In genomic region chr3:188956839-188957489, GRCh38 we compare ENCODE assay signal across 8 cellular contexts.
DNase-seq lines count a peak whose midpoint lies in the region; ATAC-seq and TF ChIP-seq lines count a peak whose summit lies in the region.

No MANE protein-coding gene starts in this region.

- H3K4me1 Mint-ChIP-seq in CD4-positive, alpha-beta memory T cell, result peaks cover 0 to 3% (median 2%) of the 10 kb centered on the region in 4 donors

- ATAC-seq in HCT116 (peak; percentile 61), GM18517 (IDR thresholded peaks at IDR 0.05; ENCODE audit: unreplicated experiment) (no peak), HG02623 (IDR thresholded peaks at IDR 0.05; ENCODE audit: unreplicated experiment) (no peak)

- H3K9me2 ChIP-seq in HCT116 (ENCODE audit: insufficient read depth) (no peaks in the 10 kb centered on the region), OCI-LY1 (ENCODE audit: low read depth, low read length) (no peaks in the 10 kb centered on the region)

- TF ChIP-seq RAD21 in HCT116 (IDR thresholded peaks at IDR 0.05; ENCODE audit: low read depth), result peak; percentile 78

- H4K20me1 ChIP-seq in HCT116 (ENCODE audit: insufficient read depth) (no peaks in the 10 kb centered on the region), OCI-LY1 (ENCODE audit: insufficient read depth, low read length) (no peaks in the 10 kb centered on the region)

- no peak overlapping the region for H3K18ac ChIP-seq in mesenchymal stem cell (ENCODE audit: low read depth in 1 of 2, low read length in 2 of 2)

- H3K9me3 ChIP-seq in CD4-positive, alpha-beta memory T cell (ENCODE audit: control insufficient read depth in 1 of 2, low read length in 2 of 2), result no peaks in the 10 kb centered on the region
- no peaks in the 10 kb centered on the region for H3K9me3 ChIP-seq in HCT116 (ENCODE audit: control insufficient read depth in 1 of 2, insufficient read depth in 1 of 2, low read depth in 1 of 2, low read length in 2 of 2)
- H3K9me3 ChIP-seq in OCI-LY1 (ENCODE audit: low read length), result no peaks in the 10 kb centered on the region
- no peaks in the 10 kb centered on the region for H3K9me3 ChIP-seq in mesenchymal stem cell (ENCODE audit: control insufficient read depth, low read length)

- no peak overlapping the region for H3K4ac ChIP-seq in mesenchymal stem cell (ENCODE audit: low read depth in 1 of 2, low read length in 2 of 2)

- DNase-seq in CD4-positive, alpha-beta memory T cell, result peak in 4 of 5 donors; percentile 26 to 31 (median 30)
- DNase-seq in HCT116 (ENCODE audit: low read depth, low spot score), result peak; percentile 60
- peak; percentile 83 for DNase-seq in dermis blood vessel endothelial cell
- DNase-seq in mesenchymal stem cell, result peak; percentile 75
- no peak for DNase-seq in stimulated activated CD4-positive, alpha-beta T cell treated with anti-CD3 and anti-CD28 coated beads, Interleukin-1b, Interleukin-23, amount 100 ng/mL, for 48 hours

- H3K4me2 ChIP-seq in HCT116 (ENCODE audit: low read length) (no peak overlapping the region), OCI-LY1 (ENCODE audit: low read length) (no peak overlapping the region), mesenchymal stem cell (ENCODE audit: low read length, poor library complexity, severe bottlenecking) (no peak overlapping the region)

- no peak overlapping the region for H3K4me3 Mint-ChIP-seq in CD4-positive, alpha-beta memory T cell

- TF ChIP-seq POLR2A in HCT116 (IDR thresholded peaks at IDR 0.05; ENCODE audit: borderline replicate concordance, extremely low read depth, insufficient read depth, insufficient read length), result no peak

- no peak overlapping the region for H3K27ac Mint-ChIP-seq in CD4-positive, alpha-beta memory T cell

- no peaks in the 10 kb centered on the region for H3K36me3 Mint-ChIP-seq in CD4-positive, alpha-beta memory T cell

- no peak overlapping the region for H3K27ac ChIP-seq in CD4-positive, alpha-beta memory T cell (ENCODE audit: low read depth, low read length)
- H3K27ac ChIP-seq in HCT116 (ENCODE audit: low read depth, low read length) (no peak overlapping the region), OCI-LY1 (ENCODE audit: low read depth, low read length, poor library complexity, severe bottlenecking) (no peak overlapping the region), mesenchymal stem cell (ENCODE audit: low read length, poor library complexity, severe bottlenecking) (no peak overlapping the region)

- no peak overlapping the region for H2BK120ac ChIP-seq in mesenchymal stem cell (ENCODE audit: low read depth, low read length)

- H3F3A ChIP-seq in OCI-LY1 (ENCODE audit: insufficient read depth, low read length), result no peaks in the 10 kb centered on the region

- no peak overlapping the region for H4K8ac ChIP-seq in mesenchymal stem cell (ENCODE audit: low read length)

- no peak overlapping the region for H2BK15ac ChIP-seq in mesenchymal stem cell (ENCODE audit: low read depth, poor library complexity, severe bottlenecking)

- no peak overlapping the region for H3K23ac ChIP-seq in mesenchymal stem cell (ENCODE audit: low read length in 2 of 2)

- no peaks in the 10 kb centered on the region for H3K27me3 Mint-ChIP-seq in CD4-positive, alpha-beta memory T cell

- POLR2A ChIA-PET in CD4-positive, alpha-beta memory T cell (lab: Charles Lee; ENCODE audit: partially characterized antibody), result interaction anchor here (5.9 kb wide), 1 partner anchor 1218 kb away, joined by 90 read pairs; no protein-coding TSS in a partner anchor
- POLR2A ChIA-PET in HCT116 (lab: Charles Lee), result no interaction called here

- no peak overlapping the region for H4K91ac ChIP-seq in mesenchymal stem cell (ENCODE audit: low read length)

- no peaks in the 10 kb centered on the region for H3K4me1 ChIP-seq in CD4-positive, alpha-beta memory T cell (ENCODE audit: insufficient read depth, low read length)
- H3K4me1 ChIP-seq in HCT116 (ENCODE audit: control insufficient read depth in 1 of 2, insufficient read depth in 2 of 2, low read length in 2 of 2) (no peaks in the 10 kb centered on the region), OCI-LY1 (ENCODE audit: insufficient read depth, low read length, severe bottlenecking) (peaks cover 13% of the 10 kb centered on the region), mesenchymal stem cell (ENCODE audit: control insufficient read depth, insufficient read depth, low read depth, low read length) (no peaks in the 10 kb centered on the region)

- intact Hi-C loops in CD4-positive, alpha-beta memory T cell (cut with micrococcal nuclease), result loop anchor here (1.0 to 5.0 kb wide), 3 partner anchors 84 to 1640 kb away; no protein-coding TSS in a partner anchor
- intact Hi-C loops in HCT116 (cut with micrococcal nuclease), result loop anchor here (10.0 kb wide), 1 partner anchor 792 kb away; no protein-coding TSS in a partner anchor

- H3K79me1 ChIP-seq in mesenchymal stem cell (replicated peaks; ENCODE audit: low read length, poor library complexity, severe bottlenecking), result no peaks in the 10 kb centered on the region

- no peaks in the 10 kb centered on the region for H3K36me3 ChIP-seq in CD4-positive, alpha-beta memory T cell (ENCODE audit: insufficient read depth, low read length)
- no peaks in the 10 kb centered on the region for H3K36me3 ChIP-seq in HCT116 (ENCODE audit: control insufficient read depth in 1 of 2, insufficient read depth in 2 of 2, low read length in 2 of 2)
- no peaks in the 10 kb centered on the region for H3K36me3 ChIP-seq in OCI-LY1 (ENCODE audit: insufficient read depth, low read length)
- no peaks in the 10 kb centered on the region for H3K36me3 ChIP-seq in mesenchymal stem cell (ENCODE audit: control insufficient read depth in 1 of 2, insufficient read depth in 2 of 2, low read depth in 1 of 2, low read length in 2 of 2)

- H2BK12ac ChIP-seq in mesenchymal stem cell (ENCODE audit: low read length in 2 of 2), result no peak overlapping the region

- H2AFZ ChIP-seq in HCT116 (ENCODE audit: low read depth, low read length, poor library complexity, severe bottlenecking), result peak overlapping the region; percentile 20
- no peak overlapping the region for H2AFZ ChIP-seq in OCI-LY1 (ENCODE audit: low read length)
- H2AFZ ChIP-seq in mesenchymal stem cell (ENCODE audit: low read depth, low read length), result no peak overlapping the region

- H2AK5ac ChIP-seq in mesenchymal stem cell (ENCODE audit: low read length, severe bottlenecking), result peak overlapping the region; percentile 76

- H3K79me2 ChIP-seq in HCT116 (ENCODE audit: insufficient read depth, low read length), result no peaks in the 10 kb centered on the region
- no peaks in the 10 kb centered on the region for H3K79me2 ChIP-seq in OCI-LY1 (ENCODE audit: insufficient read depth, low read length)

- H3K14ac ChIP-seq in mesenchymal stem cell (ENCODE audit: low read length in 2 of 2), result no peak overlapping the region

- H3K9ac ChIP-seq in HCT116 (ENCODE audit: low read length), result no peak overlapping the region
- no peak overlapping the region for H3K9ac ChIP-seq in OCI-LY1 (ENCODE audit: low read length)
- H3K9ac ChIP-seq in mesenchymal stem cell (ENCODE audit: low read length), result no peak overlapping the region

- TF ChIP-seq CTCF in HCT116 (IDR thresholded peaks at IDR 0.05 in 2 of 3, conservative IDR thresholded peaks at IDR 0.05 in 1 of 3; ENCODE audit: borderline replicate concordance in 1 of 3, insufficient read depth in 1 of 3, low read depth in 2 of 3, low read length in 2 of 3), result peak; percentile 74 to 85 (median 77)
- TF ChIP-seq CTCF in OCI-LY1 (IDR thresholded peaks at IDR 0.05; ENCODE audit: low read length), result peak; percentile 98

- RAD21 ChIA-PET in HCT116 (lab: Charles Lee; ENCODE audit: low non-redundant PET in 1 of 2, low total read pairs in 2 of 2, uncharacterized antibody in 2 of 2, unreplicated experiment in 2 of 2), result no interaction called here

- 27% methylated on average over 7 of the region's 8 CpGs for WGBS in mesenchymal stem cell

- no peak overlapping the region for H3K4me3 ChIP-seq in CD4-positive, alpha-beta memory T cell (ENCODE audit: low read length in 2 of 2)
- no peak overlapping the region for H3K4me3 ChIP-seq in HCT116 (replicated peaks in 1 of 2; ENCODE audit: low read depth in 1 of 2, low read length in 2 of 2)
- H3K4me3 ChIP-seq in OCI-LY1 (ENCODE audit: low read depth, low read length, poor library complexity, severe bottlenecking), result no peak overlapping the region
- H3K4me3 ChIP-seq in mesenchymal stem cell (ENCODE audit: insufficient read depth in 1 of 2, low read depth in 1 of 2, low read length in 2 of 2), result no peak overlapping the region

- CTCF ChIA-PET in CD4-positive, alpha-beta memory T cell (lab: Charles Lee; ENCODE audit: partially characterized antibody), result interaction anchor here (1.1 to 13.4 kb wide), 20 partner anchors 8 to 1638 kb away, joined by 3 to 729 read pairs (median 6); partner anchors contain the start of gene BCL6
- CTCF ChIA-PET in HCT116 (lab: Charles Lee), result interaction anchor here (8.7 kb wide), 1 partner anchor 1217 kb away, joined by 260 read pairs; no protein-coding TSS in a partner anchor

- no peaks in the 10 kb centered on the region for H3K9me3 Mint-ChIP-seq in CD4-positive, alpha-beta memory T cell

- BruUV-seq in HCT116 (replicated peaks; lab: Mats Ljungman, UMichigan), result no TSS peak

- H2BK5ac ChIP-seq in mesenchymal stem cell (ENCODE audit: low read depth, low read length, poor library complexity, severe bottlenecking), result no peak overlapping the region

- H3K27me3 ChIP-seq in CD4-positive, alpha-beta memory T cell (ENCODE audit: insufficient read depth, low read length), result no peaks in the 10 kb centered on the region
- H3K27me3 ChIP-seq in HCT116 (ENCODE audit: insufficient read depth, low read length), result no peaks in the 10 kb centered on the region
- H3K27me3 ChIP-seq in OCI-LY1 (ENCODE audit: insufficient read depth, low read length), result no peaks in the 10 kb centered on the region; the same call in 1 of the 2 replicates
- H3K27me3 ChIP-seq in mesenchymal stem cell (ENCODE audit: control insufficient read depth in 1 of 2, insufficient read depth in 1 of 2, low read length in 2 of 2), result no peaks in the 10 kb centered on the region

TF ChIP-seq in HCT116, 20 proteins besides CTCF, POLR2A, EP300 and RAD21:
- 0 out of 2 replicates have a peak, but pooled peaks have one; percentile 21 for TF ChIP-seq CEBPB (IDR thresholded peaks at IDR 0.05; ENCODE audit: low read depth)
- peak; percentile 20; the same call in 1 of the 2 replicates for TF ChIP-seq CBX3 (IDR thresholded peaks at IDR 0.05; ENCODE audit: low read depth)
- no peak for TF ChIP-seq ZNF274 (IDR thresholded peaks at IDR 0.05; ENCODE audit: low read depth, low read length)
- TF ChIP-seq SIN3A (IDR thresholded peaks at IDR 0.05; ENCODE audit: low read depth), result no peak
